8 cellular contexts compared by ENCODE assay signal in genomic region chr18:9135081-9135911, GRCh38. TPM values are rescaled to one million over a fixed set of nuclear protein-coding genes. Genes with fewer than 3 reads are reported as not detected.
DNase-seq lines count a peak whose midpoint lies in the region; ATAC-seq, FAIRE-seq and TF ChIP-seq lines count a peak whose summit lies in the region.

No MANE protein-coding gene starts in this region.

- CTCF ChIA-PET in HepG2 (lab: Yijun Ruan, JAX; ENCODE audit: low intra/inter-chr PET ratio, low total read pairs), result no interaction called here

- H3K4me2 ChIP-seq in HepG2 (ENCODE audit: low read depth, low read length), result peak overlapping the region; percentile 74

- H3K79me2 ChIP-seq in HepG2 (ENCODE audit: insufficient read depth, low read length), result peaks cover 51% of the 10 kb centered on the region

- H3K27ac Mint-ChIP-seq in activated T-cell treated with anti-CD3 and anti-CD28 coated beads, Interleukin-2, amount 50 U/mL, for 24 hours, result peak overlapping the region; percentile 99
- H3K27ac Mint-ChIP-seq in activated naive CD8-positive, alpha-beta T cell, result peak overlapping the region; percentile 99

- H3K27ac ChIP-seq in HepG2 (ENCODE audit: extremely low read length, insufficient read depth, low read length), result peak overlapping the region; percentile 97
- H3K27ac ChIP-seq in transverse colon, result peak overlapping the region; percentile 95 to 100 (median 99)

- H3K27me3 ChIP-seq in HepG2 (ENCODE audit: control insufficient read depth in 1 of 2, insufficient read depth in 2 of 2, low read length in 2 of 2), result no peaks in the 10 kb centered on the region; a peak in 2 of 5 replicates
- H3K27me3 ChIP-seq in transverse colon, result no peaks in the 10 kb centered on the region

- peak overlapping the region; percentile 92 for H3K9ac ChIP-seq in HepG2 (ENCODE audit: insufficient read depth, low read depth, low read length)

- intact Hi-C loops in HepG2 (cut with micrococcal nuclease; ENCODE audit: unreplicated experiment), result loop anchor here (5.0 kb wide), 1 partner anchor 33 kb away; the partner anchor contains the start of gene NDUFV2
- intact Hi-C loops in transverse colon (cut with DNase I; ENCODE audit: low total_unique reads), result loop anchor here (5.0 kb wide), 1 partner anchor 428 kb away; the partner anchor contains the start of gene MTCL1

- no peaks in the 10 kb centered on the region for H3K9me3 Mint-ChIP-seq in activated T-cell treated with anti-CD3 and anti-CD28 coated beads, Interleukin-2, amount 50 U/mL, for 24 hours
- no peaks in the 10 kb centered on the region for H3K9me3 Mint-ChIP-seq in activated naive CD8-positive, alpha-beta T cell (ENCODE audit: low read depth)

- TF ChIP-seq CTCF in HepG2 (CRISPR knock-in tag; IDR thresholded peaks at IDR 0.05), result no peak
- TF ChIP-seq CTCF in transverse colon (IDR thresholded peaks at IDR 0.05), result no peak

- TF ChIP-seq EP300 in HepG2 (IDR thresholded peaks at IDR 0.05; ENCODE audit: low read depth in 2 of 2, low read length in 2 of 2), result no peak
- TF ChIP-seq EP300 in HepG2 (CRISPR knock-in tag; IDR thresholded peaks at IDR 0.05; ENCODE audit: borderline replicate concordance), result no peak
- TF ChIP-seq EP300 in transverse colon (IDR thresholded peaks at IDR 0.05; ENCODE audit: low read depth), result no peak

- H3K9me3 ChIP-seq in HepG2 (ENCODE audit: low read length), result no peaks in the 10 kb centered on the region
- H3K9me3 ChIP-seq in transverse colon, result no peaks in the 10 kb centered on the region

- in situ Hi-C loops in HepG2 (cut with HindIII; ENCODE audit: extremely low pct_ligation_motif_present, low pct_unique_long_range_greater_than_20kb) (loop anchor here (5.0 kb wide), 1 partner anchor 58 kb away; no protein-coding TSS in a partner anchor), transverse colon (cut with MboI; ENCODE audit: low pct_ligation_motif_present in 1 of 4, low pct_unique_long_range_greater_than_20kb in 1 of 4, low sequenced_read_pairs in 3 of 4) (no loop called here)

- no peak for DNase-seq in activated T-cell treated with anti-CD3 and anti-CD28 coated beads, Interleukin-2, amount 50 U/mL, for 24 hours
- DNase-seq in activated T-cell treated with anti-CD3 and anti-CD28 coated beads for 4 hours (no peak), HepG2 (ENCODE audit: low spot score) (no peak), transverse colon (no peak), GM03348 (ENCODE audit: low spot score) (no peak)

- peaks cover 14% of the 10 kb centered on the region for H4K20me1 ChIP-seq in HepG2 (ENCODE audit: insufficient read depth, low read length)

- H3K36me3 ChIP-seq in HepG2 (replicated peaks in 1 of 2; ENCODE audit: control insufficient read depth in 1 of 2, insufficient read depth in 2 of 2, low read length in 2 of 2) (peaks cover 2 to 25% of the 10 kb centered on the region in 2 experiments; a peak in 4 of 5 replicates), transverse colon (peaks cover 0 to 18% (median 4%) of the 10 kb centered on the region in 4 donors)

- peak overlapping the region; percentile 94 for H3K4me3 Mint-ChIP-seq in activated T-cell treated with anti-CD3 and anti-CD28 coated beads, Interleukin-2, amount 50 U/mL, for 24 hours
- H3K4me3 Mint-ChIP-seq in activated naive CD8-positive, alpha-beta T cell, result peak overlapping the region; percentile 95

- H3K36me3 Mint-ChIP-seq in activated T-cell treated with anti-CD3 and anti-CD28 coated beads, Interleukin-2, amount 50 U/mL, for 24 hours (ENCODE audit: low read depth), result peaks cover 81% of the 10 kb centered on the region
- peaks cover 4% of the 10 kb centered on the region for H3K36me3 Mint-ChIP-seq in activated naive CD8-positive, alpha-beta T cell

- no peak overlapping the region for H2AFZ ChIP-seq in HepG2 (ENCODE audit: low read length)

- H3K27me3 Mint-ChIP-seq in activated T-cell treated with anti-CD3 and anti-CD28 coated beads, Interleukin-2, amount 50 U/mL, for 24 hours, result no peaks in the 10 kb centered on the region
- H3K27me3 Mint-ChIP-seq in activated naive CD8-positive, alpha-beta T cell, result no peaks in the 10 kb centered on the region

- no peak for FAIRE-seq in HepG2 (lab: Jason Lieb, UNC)

- POLR2A ChIA-PET in HepG2 (lab: Yijun Ruan, JAX), result interaction anchor here (0.9 to 5.2 kb wide), 6 partner anchors 9 to 62 kb away, joined by 3 to 71 read pairs (median 8); partner anchors contain the start of gene NDUFV2

- peak overlapping the region; percentile 85 to 94 (median 93) for H3K4me3 ChIP-seq in HepG2 (replicated peaks in 1 of 3; ENCODE audit: insufficient read depth in 1 of 3, low read depth in 2 of 3, low read length in 3 of 3)
- H3K4me3 ChIP-seq in transverse colon, result peak overlapping the region; percentile 77 to 82 (median 79)

- no peak for TF ChIP-seq RAD21 in HepG2 (CRISPR knock-in tag; IDR thresholded peaks at IDR 0.05)

- TF ChIP-seq POLR2A in HepG2 (IDR thresholded peaks at IDR 0.05; ENCODE audit: insufficient read depth in 1 of 2, low read depth in 2 of 2, low read length in 2 of 2) (no peak), transverse colon (IDR thresholded peaks at IDR 0.05) (no peak)

- peaks cover 42% of the 10 kb centered on the region for H3K4me1 ChIP-seq in HepG2 (ENCODE audit: insufficient read depth, low read length)
- H3K4me1 ChIP-seq in transverse colon, result peaks cover 7 to 55% (median 34%) of the 10 kb centered on the region in 4 donors

- peaks cover 62% of the 10 kb centered on the region for H3K4me1 Mint-ChIP-seq in activated T-cell treated with anti-CD3 and anti-CD28 coated beads, Interleukin-2, amount 50 U/mL, for 24 hours (ENCODE audit: low read depth)
- peaks cover 64% of the 10 kb centered on the region for H3K4me1 Mint-ChIP-seq in activated naive CD8-positive, alpha-beta T cell (ENCODE audit: low read depth)

- 63% methylated on average over 12 of the region's 12 CpGs for WGBS in HepG2 (ENCODE audit: low lambda C conversion rate)
- 31 to 43% methylated on average over 9 to 12 of the region's 12 CpGs for WGBS in transverse colon (ENCODE audit: low coverage in 1 of 2), 2 donors

- no peak for ATAC-seq in HepG2
- no peak for ATAC-seq in HG03196 (IDR thresholded peaks at IDR 0.05; ENCODE audit: unreplicated experiment)
- ATAC-seq in HG02588 (IDR thresholded peaks at IDR 0.05; ENCODE audit: unreplicated experiment), result no peak

- no TSS peak for BruUV-seq in HepG2 (replicated peaks; lab: Mats Ljungman, UMichigan)

TF ChIP-seq in HepG2, 621 proteins besides CTCF, POLR2A, EP300 and RAD21 (continues in another document):
- TF ChIP-seq GATAD1 (CRISPR knock-in tag; IDR thresholded peaks at IDR 0.05) (0 out of 2 replicates have a peak, but pooled peaks have one; percentile 12), FOXP1 (IDR thresholded peaks at IDR 0.05) (no peak), FOXP1 (CRISPR knock-in tag; IDR thresholded peaks at IDR 0.05) (0 out of 2 replicates have a peak, but pooled peaks have one; percentile 29)

RNA-seq across cellular contexts. Expression of gene ANKRD12, which starts 1.3 kb away (rescaled TPM):
- total RNA-seq in HepG2 (2016; rRNA removed; fragmentation: Illumina TruSeq; extraction: Trizol) (16.8 and 23.2 TPM in 2 replicates), transverse colon (10 to 100 TPM; 17.5 to 91.8 (median 59.1) TPM)
- 185 and 208 TPM in 2 replicates for total RNA-seq in HepG2 (2016; cell fraction: cytosol; rRNA removed; fragmentation: Illumina TruSeq; extraction: Trizol; ENCODE audit: low read depth)
- total RNA-seq in HepG2 (2016; cell fraction: insoluble cytoplasmic fraction; rRNA removed; fragmentation: Illumina TruSeq; extraction: Trizol), result 13.8 and 24.0 TPM in 2 replicates
- total RNA-seq in HepG2 (2016; cell fraction: membrane; rRNA removed; fragmentation: Illumina TruSeq; extraction: Trizol), result 82.6 and 97.9 TPM in 2 replicates
- total RNA-seq in HepG2 (2016; cell fraction: nucleus; rRNA removed; fragmentation: Illumina TruSeq; extraction: Trizol), result 25.9 and 32.4 TPM in 2 replicates
- 5.0 and 6.0 TPM in 2 replicates for polyA plus RNA-seq in HepG2 (2011; rRNA removed)
- polyA plus RNA-seq in HepG2 (2011; cell fraction: cytosol; rRNA removed), result 1.1 and 3.2 TPM in 2 replicates
- 11.1 and 12.2 TPM in 2 replicates for polyA plus RNA-seq in HepG2 (2011; cell fraction: nucleus; rRNA removed)
- 12.0 and 13.7 TPM in 2 replicates for polyA plus RNA-seq in HepG2 (2012)
- polyA plus RNA-seq in HepG2 (2016; cell fraction: cytosol; fragmentation: Illumina TruSeq; extraction: Trizol; ENCODE audit: low read depth), result 0.16 and 0.49 TPM in 2 replicates
- polyA plus RNA-seq in HepG2 (2016; cell fraction: insoluble cytoplasmic fraction; fragmentation: Illumina TruSeq; extraction: Trizol; ENCODE audit: low read depth), result 6.2 and 6.3 TPM in 2 replicates
- 0.37 and 0.38 TPM in 2 replicates for polyA plus RNA-seq in HepG2 (2016; cell fraction: membrane; fragmentation: Illumina TruSeq; extraction: Trizol; ENCODE audit: low read depth)
- polyA plus RNA-seq in HepG2 (2016; cell fraction: nucleus; fragmentation: Illumina TruSeq; extraction: Trizol; ENCODE audit: insufficient read depth, low read depth), result 22.3 and 24.5 TPM in 2 replicates
- 17.9 and 18.3 TPM in 2 replicates for polyA minus RNA-seq in HepG2 (2011; rRNA and poly(A)+ RNA removed; ENCODE audit: low replicate concordance)
- 40.9 and 44.7 TPM in 2 replicates for polyA minus RNA-seq in HepG2 (2011; cell fraction: cytosol; rRNA and poly(A)+ RNA removed)
- 80.1 and 85.7 TPM in 2 replicates for polyA minus RNA-seq in HepG2 (2011; cell fraction: nucleus; rRNA and poly(A)+ RNA removed)

RNA-seq across cellular contexts. Expression of gene NDUFV2, which starts 32.8 kb away (rescaled TPM):
- 299 and 369 TPM in 2 replicates for total RNA-seq in HepG2 (2016; rRNA removed; fragmentation: Illumina TruSeq; extraction: Trizol)
- 264 and 285 TPM in 2 replicates for total RNA-seq in HepG2 (2016; cell fraction: cytosol; rRNA removed; fragmentation: Illumina TruSeq; extraction: Trizol; ENCODE audit: low read depth)
- total RNA-seq in HepG2 (2016; cell fraction: insoluble cytoplasmic fraction; rRNA removed; fragmentation: Illumina TruSeq; extraction: Trizol), result 309 and 377 TPM in 2 replicates
- total RNA-seq in HepG2 (2016; cell fraction: membrane; rRNA removed; fragmentation: Illumina TruSeq; extraction: Trizol), result 307 and 313 TPM in 2 replicates
- 175 and 186 TPM in 2 replicates for total RNA-seq in HepG2 (2016; cell fraction: nucleus; rRNA removed; fragmentation: Illumina TruSeq; extraction: Trizol)
- 179 and 216 TPM in 2 replicates for polyA plus RNA-seq in HepG2 (2011; rRNA removed)
- 94.3 and 126 TPM in 2 replicates for polyA plus RNA-seq in HepG2 (2011; cell fraction: cytosol; rRNA removed)
- polyA plus RNA-seq in HepG2 (2011; cell fraction: nucleus; rRNA removed), result 54.4 and 62.6 TPM in 2 replicates
- 148 and 182 TPM in 2 replicates for polyA plus RNA-seq in HepG2 (2012)
- polyA plus RNA-seq in HepG2 (2016; cell fraction: cytosol; fragmentation: Illumina TruSeq; extraction: Trizol; ENCODE audit: low read depth), result 325 and 381 TPM in 2 replicates
- 331 and 354 TPM in 2 replicates for polyA plus RNA-seq in HepG2 (2016; cell fraction: insoluble cytoplasmic fraction; fragmentation: Illumina TruSeq; extraction: Trizol; ENCODE audit: low read depth)
- polyA plus RNA-seq in HepG2 (2016; cell fraction: membrane; fragmentation: Illumina TruSeq; extraction: Trizol; ENCODE audit: low read depth), result 233 and 259 TPM in 2 replicates
- 182 and 183 TPM in 2 replicates for polyA plus RNA-seq in HepG2 (2016; cell fraction: nucleus; fragmentation: Illumina TruSeq; extraction: Trizol; ENCODE audit: insufficient read depth, low read depth)
- polyA minus RNA-seq in HepG2 (2011; rRNA and poly(A)+ RNA removed; ENCODE audit: low replicate concordance), result 35.8 and 38.7 TPM in 2 replicates
- polyA minus RNA-seq in HepG2 (2011; cell fraction: cytosol; rRNA and poly(A)+ RNA removed), result 26.0 and 35.7 TPM in 2 replicates
- polyA minus RNA-seq in HepG2 (2011; cell fraction: nucleus; rRNA and poly(A)+ RNA removed), result 279 and 305 TPM in 2 replicates
- 100 to 1,000 TPM in 3 of 4 donors, 10 to 100 TPM in 1; 24.7 to 140 (median 113) TPM for total RNA-seq in transverse colon
